ENCODE assay signal across 1 cellular context in the genomic region with DNA sequence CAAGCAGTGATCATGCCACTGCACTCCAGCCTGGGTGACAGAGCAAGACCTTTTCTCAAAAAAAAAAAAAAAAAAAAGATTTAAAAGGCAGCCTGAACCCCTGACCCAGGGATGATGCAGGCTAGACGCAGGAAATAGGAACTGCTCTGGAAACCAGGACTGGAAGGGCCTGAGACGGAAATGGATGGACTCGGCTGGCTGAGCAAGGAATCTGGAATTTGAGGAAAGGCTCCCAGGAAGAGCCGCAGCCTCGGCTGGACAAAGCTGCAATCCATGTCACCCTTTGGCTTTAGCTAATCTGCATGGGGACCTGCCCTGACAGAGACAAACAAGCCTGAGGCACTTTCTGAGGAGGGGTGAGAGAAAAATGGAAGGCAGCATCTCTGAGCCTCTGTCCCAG.
TF ChIP-seq lines count a peak whose summit lies in the region.

No MANE protein-coding gene starts in this region.

TF ChIP-seq in IMR-90, 13 proteins besides CTCF, POLR2A, EP300 and RAD21 (continued from another document):
- TF ChIP-seq, protein P1, sequence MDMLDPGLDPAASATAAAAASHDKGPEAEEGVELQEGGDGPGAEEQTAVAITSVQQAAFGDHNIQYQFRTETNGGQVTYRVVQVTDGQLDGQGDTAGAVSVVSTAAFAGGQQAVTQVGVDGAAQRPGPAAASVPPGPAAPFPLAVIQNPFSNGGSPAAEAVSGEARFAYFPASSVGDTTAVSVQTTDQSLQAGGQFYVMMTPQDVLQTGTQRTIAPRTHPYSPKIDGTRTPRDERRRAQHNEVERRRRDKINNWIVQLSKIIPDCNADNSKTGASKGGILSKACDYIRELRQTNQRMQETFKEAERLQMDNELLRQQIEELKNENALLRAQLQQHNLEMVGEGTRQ (IDR thresholded peaks at IDR 0.05; ENCODE audit: low read depth, low read length) = no peak
